In genomic region chr10:22252286-22252800, GRCh38 we compare ENCODE assay signal across 9 cellular contexts. TPM values are rescaled to one million over a fixed set of nuclear protein-coding genes. Genes with fewer than 3 reads are reported as not detected.
DNase-seq lines count a peak whose midpoint lies in the region; ATAC-seq and TF ChIP-seq lines count a peak whose summit lies in the region.
"Had no signal": no experiment of that assay in that cellular context is flagged by ENCODE, and none has a peak within 500 bp of the region (broad histone marks: within the 10 kb centered on the region; RNA-seq: fewer than 3 reads in every experiment).

No MANE protein-coding gene starts in this region.

- intact Hi-C loops in activated T-helper 1 cell treated with anti-CD3 and anti-CD28 coated beads, Interleukin-12 subunit alpha, Interleukin-12 subunit beta, Interleukin-2, Interleukin-4 antibody, amounts not matched to agents 30 ng/mL and 10 ng/mL and 1 ng/mL, durations not matched to agents 14 hours and 24 hours and 36 hours (cut with micrococcal nuclease) = loop anchor here (1.0 to 10.0 kb wide), 6 partner anchors 23 to 845 kb away; partner anchors contain the start of genes MLLT10 and MSRB2

- H3K27me3 Mint-ChIP-seq in activated T-helper 1 cell treated with anti-CD3 and anti-CD28 coated beads, Interleukin-12 subunit alpha, Interleukin-12 subunit beta, Interleukin-2, Interleukin-4 antibody, amounts not matched to agents 30 ng/mL and 10 ng/mL and 1 ng/mL, durations not matched to agents 14 hours and 24 hours and 36 hours (ENCODE audit: insufficient read depth) = peaks cover 24% of the 10 kb centered on the region

- no peaks in the 10 kb centered on the region for H3K9me3 Mint-ChIP-seq in activated T-helper 1 cell treated with anti-CD3 and anti-CD28 coated beads, Interleukin-12 subunit alpha, Interleukin-12 subunit beta, Interleukin-2, Interleukin-4 antibody, amounts not matched to agents 30 ng/mL and 10 ng/mL and 1 ng/mL, durations not matched to agents 14 hours and 24 hours and 36 hours

- no peak overlapping the region for H3K27ac ChIP-seq in neural cell (ENCODE audit: low read length)
- H3K27ac ChIP-seq in temporal lobe (ENCODE audit: low read depth, low read length) = peak overlapping the region; percentile 96

- H3K9me3 ChIP-seq in neural cell (ENCODE audit: low read length) = no peaks in the 10 kb centered on the region

- H2AFZ ChIP-seq in neural cell (ENCODE audit: low read depth, low read length) = no peak overlapping the region

- peaks cover 38% of the 10 kb centered on the region for H3K4me1 Mint-ChIP-seq in activated T-helper 1 cell treated with anti-CD3 and anti-CD28 coated beads, Interleukin-12 subunit alpha, Interleukin-12 subunit beta, Interleukin-2, Interleukin-4 antibody, amounts not matched to agents 30 ng/mL and 10 ng/mL and 1 ng/mL, durations not matched to agents 14 hours and 24 hours and 36 hours (ENCODE audit: low read depth)

- TF ChIP-seq CTCF in LNCaP clone FGC (IDR thresholded peaks at IDR 0.05; ENCODE audit: control insufficient read depth, extremely low read depth, insufficient read depth) (no peak), fibroblast of pulmonary artery (IDR thresholded peaks at IDR 0.05; ENCODE audit: low read length, missing control alignments) (no peak), neural cell (IDR thresholded peaks at IDR 0.05; ENCODE audit: poor library complexity, severe bottlenecking) (no peak)

- no peaks in the 10 kb centered on the region for H3K79me2 ChIP-seq in neural cell (replicated peaks; ENCODE audit: insufficient read depth, low read length)

- TF ChIP-seq RAD21 in neural cell (conservative IDR thresholded peaks at IDR 0.05) = no peak

- peak overlapping the region; percentile 98 for H3K27ac Mint-ChIP-seq in activated T-helper 1 cell treated with anti-CD3 and anti-CD28 coated beads, Interleukin-12 subunit alpha, Interleukin-12 subunit beta, Interleukin-2, Interleukin-4 antibody, amounts not matched to agents 30 ng/mL and 10 ng/mL and 1 ng/mL, durations not matched to agents 14 hours and 24 hours and 36 hours

- H3K4me3 ChIP-seq in LNCaP clone FGC (ENCODE audit: low read depth, low read length) (peak overlapping the region; percentile 49), fibroblast of pulmonary artery (replicated peaks; ENCODE audit: low read depth, low read length) (peak overlapping the region; percentile 61), neural cell (ENCODE audit: low read length) (peak overlapping the region; percentile 63)

- no peak for TF ChIP-seq EP300 in neural cell (conservative IDR thresholded peaks at IDR 0.05; ENCODE audit: poor library complexity, severe bottlenecking)

- peak; percentile 75 for DNase-seq in DMS53 (lab: John Stamatoyannopoulos, UW)
- no peak for DNase-seq in LNCaP clone FGC (ENCODE audit: low read depth)
- DNase-seq in activated T-helper 1 cell treated with anti-CD3 and anti-CD28 coated beads, Interleukin-12 subunit alpha, Interleukin-12 subunit beta, Interleukin-2, Interleukin-4 antibody, amounts not matched to agents 30 ng/mL and 10 ng/mL and 1 ng/mL, durations not matched to agents 14 hours and 24 hours and 36 hours (ENCODE audit: low spot score) = no peak
- DNase-seq in fibroblast of pulmonary artery (ENCODE audit: low read depth) = peak; percentile 60
- DNase-seq in HuH-7.5 (ENCODE audit: low spot score) = no peak

- H3K9ac ChIP-seq in neural cell (ENCODE audit: low read length) = peak overlapping the region; percentile 22

- H3K9me2 ChIP-seq in neural cell (ENCODE audit: insufficient read depth, low read length) = no peaks in the 10 kb centered on the region

- no peaks in the 10 kb centered on the region for H4K20me1 ChIP-seq in neural cell (ENCODE audit: insufficient read depth)

- H3F3A ChIP-seq in neural cell (ENCODE audit: insufficient read depth, low read length, poor library complexity, severe bottlenecking) = no peaks in the 10 kb centered on the region

- H3K4me2 ChIP-seq in neural cell (ENCODE audit: low read length) = peak overlapping the region; percentile 59

- ATAC-seq in GM21447 (IDR thresholded peaks at IDR 0.05; ENCODE audit: unreplicated experiment) = peak; percentile 53

- H3K27me3 ChIP-seq in neural cell (ENCODE audit: insufficient read depth, low read depth, low read length) = peaks cover 78% of the 10 kb centered on the region

- no peaks in the 10 kb centered on the region for H3K36me3 ChIP-seq in neural cell (ENCODE audit: insufficient read depth, low read length)

- peaks cover 8% of the 10 kb centered on the region for H3K36me3 Mint-ChIP-seq in activated T-helper 1 cell treated with anti-CD3 and anti-CD28 coated beads, Interleukin-12 subunit alpha, Interleukin-12 subunit beta, Interleukin-2, Interleukin-4 antibody, amounts not matched to agents 30 ng/mL and 10 ng/mL and 1 ng/mL, durations not matched to agents 14 hours and 24 hours and 36 hours (ENCODE audit: low read depth)

- H3K4me3 Mint-ChIP-seq in activated T-helper 1 cell treated with anti-CD3 and anti-CD28 coated beads, Interleukin-12 subunit alpha, Interleukin-12 subunit beta, Interleukin-2, Interleukin-4 antibody, amounts not matched to agents 30 ng/mL and 10 ng/mL and 1 ng/mL, durations not matched to agents 14 hours and 24 hours and 36 hours = peak overlapping the region; percentile 88

TF ChIP-seq in neural cell, 6 proteins besides CTCF, POLR2A, EP300 and RAD21:
- TF ChIP-seq TAF1 (IDR thresholded peaks at IDR 0.05; ENCODE audit: low read depth) (no peak), REST (IDR thresholded peaks at IDR 0.05; ENCODE audit: borderline replicate concordance) (no peak), SMC3 (conservative IDR thresholded peaks at IDR 0.05; ENCODE audit: poor library complexity) (no peak), EZH2 (IDR thresholded peaks at IDR 0.05; ENCODE audit: borderline replicate concordance, insufficient read depth, low read length, poor library complexity, severe bottlenecking) (peak; percentile 3)

RNA-seq across cellular contexts. Expression of gene EBLN1, which starts 34.5 kb away (rescaled TPM):
- total RNA-seq in activated T-helper 1 cell treated with anti-CD3 and anti-CD28 coated beads, Interleukin-12 subunit alpha, Interleukin-12 subunit beta, Interleukin-2, Interleukin-4 antibody, amounts not matched to agents 30 ng/mL and 10 ng/mL and 1 ng/mL, durations not matched to agents 14 hours and 24 hours and 36 hours = not detected in 2 replicates
- not detected in 2 replicates for polyA plus RNA-seq in neural cell
- polyA minus RNA-seq in neural cell = not detected in 2 replicates
- not detected for total RNA-seq in temporal lobe
- total RNA-seq: activated CD8-positive, alpha-beta memory T cell treated with anti-CD3 and anti-CD28 coated beads for 36 hours had no signal

Comparison
In these comparisons a context has a peak if more than half of its experiments do, and no peak if none do; other contexts are left out.
1. DNase-seq: peak in DMS53 (single experiment) and fibroblast of pulmonary artery (single experiment); none in LNCaP clone FGC (single experiment), activated T-helper 1 cell treated with anti-CD3 and anti-CD28 coated beads, Interleukin-12 subunit alpha, Interleukin-12 subunit beta, Interleukin-2, Interleukin-4 antibody, amounts not matched to agents 30 ng/mL and 10 ng/mL and 1 ng/mL, durations not matched to agents 14 hours and 24 hours and 36 hours (single experiment) and HuH-7.5 (single experiment).
2. Peak in every context shown above with its lines, with median percentiles within 50 percentile points of each other: H3K4me3 ChIP-seq.